ENCODE assay signal across 8 cellular contexts in the genomic region with DNA sequence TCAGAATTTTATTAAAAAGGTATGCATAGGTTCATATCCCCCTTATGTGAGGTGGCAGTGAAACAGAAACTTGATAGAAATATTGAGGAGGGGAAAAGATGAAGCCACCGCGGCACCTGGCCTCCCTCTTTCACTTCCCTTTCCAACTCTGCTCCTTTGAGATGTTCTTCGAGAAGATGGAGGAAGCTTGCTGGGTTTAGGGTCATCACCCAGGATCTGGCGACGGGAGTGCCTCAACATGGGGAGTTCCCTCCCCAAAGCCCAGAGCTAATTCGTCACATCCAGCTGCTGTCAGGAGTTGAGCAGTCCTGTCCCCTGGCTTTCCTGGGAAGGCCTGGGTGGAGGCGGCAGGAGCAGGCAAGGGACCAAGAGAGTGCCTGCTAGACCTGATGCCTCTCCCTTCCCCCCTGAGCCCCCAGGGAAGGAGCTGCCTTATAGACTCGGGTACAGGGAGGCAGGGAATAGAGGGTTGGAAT. TPM values are rescaled to one million over a fixed set of nuclear protein-coding genes. Genes with fewer than 3 reads are reported as not detected.
DNase-seq lines count a peak whose midpoint lies in the region; ATAC-seq and TF ChIP-seq lines count a peak whose summit lies in the region.

No MANE protein-coding gene starts in this region.

- H3K27ac ChIP-seq in endodermal cell (ENCODE audit: low read depth, low read length), result no peak overlapping the region

- H3K9ac ChIP-seq in Loucy (ENCODE audit: low read depth, low read length, poor library complexity, severe bottlenecking) (peak overlapping the region; percentile 64), endodermal cell (ENCODE audit: extremely low read depth, low read length, poor library complexity, severe bottlenecking) (no peak overlapping the region)

- H3K36me3 ChIP-seq in Loucy (ENCODE audit: insufficient read depth, low read length) (peaks cover 3% of the 10 kb centered on the region; the same call in 1 of the 2 replicates), endodermal cell (ENCODE audit: control insufficient read depth, insufficient read depth, low read length) (no peaks in the 10 kb centered on the region)

- H3K79me2 ChIP-seq in Loucy (ENCODE audit: insufficient read depth, low read length), result peaks cover 97% of the 10 kb centered on the region

- no peak for TF ChIP-seq CTCF in Loucy (conservative IDR thresholded peaks at IDR 0.05; ENCODE audit: low read length)
- TF ChIP-seq CTCF in endodermal cell (conservative IDR thresholded peaks at IDR 0.05), result no peak

- peaks cover 42% of the 10 kb centered on the region for H3K4me1 Mint-ChIP-seq in endodermal cell

- H3K4me1 ChIP-seq in Loucy (ENCODE audit: insufficient read depth, low read length, poor library complexity, severe bottlenecking), result peaks cover 44% of the 10 kb centered on the region
- H3K4me1 ChIP-seq in endodermal cell (ENCODE audit: control insufficient read depth, insufficient read depth, low read length), result peaks cover 20% of the 10 kb centered on the region

- DNase-seq in endodermal cell (peak; percentile 57), NCI-H146 (lab: John Stamatoyannopoulos, UW) (no peak), nucleus accumbens (lab: John Stamatoyannopoulos, UW) (no peak), NCI-H1105 (lab: John Stamatoyannopoulos, UW) (no peak)
- DNase-seq in stimulated activated naive CD8-positive, alpha-beta T cell treated with anti-CD3 and anti-CD28 coated beads, Interleukin-15, Interleukin-2, amounts not matched to agents 100 U/mL and 50 U/mL, for 24 hours, result peak; percentile 20

- H3K4me3 Mint-ChIP-seq in endodermal cell, result no peak overlapping the region

- no peaks in the 10 kb centered on the region for H3K9me3 Mint-ChIP-seq in endodermal cell

- peaks cover 55% of the 10 kb centered on the region for H4K20me1 ChIP-seq in Loucy (ENCODE audit: insufficient read depth, low read length, poor library complexity, severe bottlenecking)

- peak; percentile 37 for ATAC-seq in GM21515 (IDR thresholded peaks at IDR 0.05; ENCODE audit: unreplicated experiment)
- ATAC-seq in stimulated activated naive CD8-positive, alpha-beta T cell treated with anti-CD3 and anti-CD28 coated beads, Interleukin-15, Interleukin-2, amounts not matched to agents 100 U/mL and 50 U/mL, for 24 hours, result no peak

- no peaks in the 10 kb centered on the region for H3K27me3 Mint-ChIP-seq in endodermal cell (ENCODE audit: insufficient read depth)

- peak overlapping the region; percentile 10; the same call in 1 of the 2 replicates for H3K4me3 ChIP-seq in GM08714 (ENCODE audit: low read length)
- peak overlapping the region; percentile 68 for H3K4me3 ChIP-seq in Loucy (ENCODE audit: low read length, poor library complexity, severe bottlenecking)
- H3K4me3 ChIP-seq in endodermal cell (ENCODE audit: low read length), result no peak overlapping the region

- no peaks in the 10 kb centered on the region for H3K36me3 Mint-ChIP-seq in endodermal cell (ENCODE audit: low read depth)

- H3K9me3 ChIP-seq in Loucy (ENCODE audit: insufficient read depth, low read depth, low read length) (no peaks in the 10 kb centered on the region), endodermal cell (ENCODE audit: control insufficient read depth, low read length) (no peaks in the 10 kb centered on the region)

- H3K9me2 ChIP-seq in Loucy (replicated peaks; ENCODE audit: low read depth, low read length), result no peaks in the 10 kb centered on the region

- H3K27me3 ChIP-seq in Loucy (ENCODE audit: insufficient read depth, low read length, poor library complexity, severe bottlenecking), result no peaks in the 10 kb centered on the region
- no peaks in the 10 kb centered on the region for H3K27me3 ChIP-seq in endodermal cell (ENCODE audit: control insufficient read depth, insufficient read depth, low read length, poor library complexity, severe bottlenecking)

- no peaks in the 10 kb centered on the region for H3F3A ChIP-seq in Loucy (ENCODE audit: low read depth)

- H2AFZ ChIP-seq in Loucy (ENCODE audit: low read length), result no peak overlapping the region

- peak overlapping the region; percentile 84 for H3K4me2 ChIP-seq in Loucy (ENCODE audit: low read depth, low read length, poor library complexity, severe bottlenecking)

- 81 to 87% methylated on average over 6 to 8 of the region's 8 CpGs for WGBS in endodermal cell (ENCODE audit: insufficient coverage in 1 of 2, insufficient read length in 1 of 2), 2 experiments

- H3K27ac Mint-ChIP-seq in endodermal cell, result peak overlapping the region; percentile 58

RNA-seq across cellular contexts. Expression of a gene that starts 29.1 kb away (rescaled TPM):
- total RNA-seq in endodermal cell, result 10 to 100 TPM; 51.2 to 64.3 TPM
- 13.7 TPM for polyA plus RNA-seq in endodermal cell (2013, experiment 1 of 2)
- 15.6 TPM for polyA plus RNA-seq in endodermal cell (2013, experiment 2 of 2)

Comparison
In these comparisons a context has a peak if more than half of its experiments do, and no peak if none do; other contexts are left out.
1. DNase-seq: peak in endodermal cell (single experiment) and stimulated activated naive CD8-positive, alpha-beta T cell treated with anti-CD3 and anti-CD28 coated beads, Interleukin-15, Interleukin-2, amounts not matched to agents 100 U/mL and 50 U/mL, for 24 hours (single experiment); none in NCI-H146 (single experiment), nucleus accumbens (0 of 56) and NCI-H1105 (single experiment).